ENCODE assay signal across 13 cellular contexts in genomic region chr3:183541738-183542137, GRCh38. TPM values are rescaled to one million over a fixed set of nuclear protein-coding genes. Genes with fewer than 3 reads are reported as not detected.
DNase-seq lines count a peak whose midpoint lies in the region; ATAC-seq, FAIRE-seq and TF ChIP-seq lines count a peak whose summit lies in the region.
"Had no signal": no experiment of that assay in that cellular context is flagged by ENCODE, and none has a peak within 500 bp of the region (broad histone marks: within the 10 kb centered on the region; RNA-seq: fewer than 3 reads in every experiment).

No MANE protein-coding gene starts in this region.

- intact Hi-C loops in activated B cell treated with CpG ODN at 0.5 μM for 24 hours (cut with micrococcal nuclease) = loop anchor here (1.0 kb wide), 1 partner anchor 11 kb away; no protein-coding TSS in a partner anchor
- intact Hi-C loops in kidney (cut with DNase I) = no loop called here

- H3K9me3 Mint-ChIP-seq in T-helper 1 cell treated with Interleukin-12 subunit alpha and Interleukin-12 subunit beta and Interleukin-4 antibody, amounts not matched to agents 30 μg/mL and 1 μg/mL, for 36 hours = no peaks in the 10 kb centered on the region
- H3K9me3 Mint-ChIP-seq in activated B cell treated with CpG ODN at 0.5 μM for 24 hours = no peaks in the 10 kb centered on the region
- peaks cover 2% of the 10 kb centered on the region for H3K9me3 Mint-ChIP-seq in natural killer cell treated with Interleukin-12 subunit alpha and Interleukin-12 subunit beta and Interleukin-15 and Interleukin-18, amount 100 ng/mL, for 72 hours
- H3K9me3 Mint-ChIP-seq: type B pancreatic cell had no signal

- peaks cover 24% of the 10 kb centered on the region for H3K36me3 Mint-ChIP-seq in T-helper 1 cell treated with Interleukin-12 subunit alpha and Interleukin-12 subunit beta and Interleukin-4 antibody, amounts not matched to agents 30 μg/mL and 1 μg/mL, for 36 hours (ENCODE audit: low read depth)
- H3K36me3 Mint-ChIP-seq in activated B cell treated with CpG ODN at 0.5 μM for 24 hours (ENCODE audit: low read depth) = peaks cover 19% of the 10 kb centered on the region
- H3K36me3 Mint-ChIP-seq in natural killer cell treated with Interleukin-12 subunit alpha and Interleukin-12 subunit beta and Interleukin-15 and Interleukin-18, amount 100 ng/mL, for 72 hours = no peaks in the 10 kb centered on the region
- H3K36me3 Mint-ChIP-seq: type B pancreatic cell had no signal

- no peak for DNase-seq in T-helper 1 cell
- DNase-seq in activated B cell treated with CpG ODN at 0.5 μM for 24 hours = no peak
- no peak for DNase-seq in natural killer cell treated with Interleukin-12 subunit alpha and Interleukin-12 subunit beta and Interleukin-15 and Interleukin-18, amount 100 ng/mL, for 72 hours (ENCODE audit: low spot score)
- no peak for DNase-seq in NK-92 (lab: John Stamatoyannopoulos, UW; ENCODE audit: unreplicated experiment)
- no peak for DNase-seq in kidney
- DNase-seq in SHP77 (lab: John Stamatoyannopoulos, UW) = no peak
- DNase-seq: KG1; stimulated activated CD4-positive, alpha-beta T cell treated with anti-CD3 and anti-CD28 coated beads, Interleukin-4, amount 100 ng/mL, for 24 hours had no signal

- H3K4me1 ChIP-seq in kidney (ENCODE audit: control insufficient read depth in 1 of 2, insufficient read depth in 1 of 2, low read depth in 1 of 2, low read length in 2 of 2) = no peaks in the 10 kb centered on the region

- H3K27me3 Mint-ChIP-seq in T-helper 1 cell treated with Interleukin-12 subunit alpha and Interleukin-12 subunit beta and Interleukin-4 antibody, amounts not matched to agents 30 μg/mL and 1 μg/mL, for 36 hours (ENCODE audit: low read depth) = no peaks in the 10 kb centered on the region
- H3K27me3 Mint-ChIP-seq in activated B cell treated with CpG ODN at 0.5 μM for 24 hours = no peaks in the 10 kb centered on the region
- no peaks in the 10 kb centered on the region for H3K27me3 Mint-ChIP-seq in natural killer cell treated with Interleukin-12 subunit alpha and Interleukin-12 subunit beta and Interleukin-15 and Interleukin-18, amount 100 ng/mL, for 72 hours
- H3K27me3 Mint-ChIP-seq: type B pancreatic cell had no signal

- FAIRE-seq in kidney (lab: Jason Lieb, UNC) = no peak
- FAIRE-seq: A204.1 had no signal

- no peak overlapping the region for H3K9ac ChIP-seq in kidney (ENCODE audit: low read length in 2 of 2)

- no peak for TF ChIP-seq CTCF in activated B cell treated with CpG ODN at 0.5 μM for 24 hours (IDR thresholded peaks at IDR 0.05)
- no peak for TF ChIP-seq CTCF in kidney (IDR thresholded peaks at IDR 0.05; ENCODE audit: borderline replicate concordance, extremely low read depth, insufficient read depth)

- ATAC-seq in HG03159 (IDR thresholded peaks at IDR 0.05; ENCODE audit: unreplicated experiment) (peak; percentile 39), activated B cell treated with CpG ODN at 0.5 μM for 24 hours (ENCODE audit: low read depth) (peak; percentile 32)
- ATAC-seq in natural killer cell treated with Interleukin-12 subunit alpha and Interleukin-12 subunit beta and Interleukin-15 and Interleukin-18, amount 100 ng/mL, for 72 hours = peak; percentile 53 to 62
- ATAC-seq: Panc1 had no signal

- H3K4me3 Mint-ChIP-seq in T-helper 1 cell treated with Interleukin-12 subunit alpha and Interleukin-12 subunit beta and Interleukin-4 antibody, amounts not matched to agents 30 μg/mL and 1 μg/mL, for 36 hours = peak overlapping the region; percentile 57
- peak overlapping the region; percentile 78 for H3K4me3 Mint-ChIP-seq in activated B cell treated with CpG ODN at 0.5 μM for 24 hours
- H3K4me3 Mint-ChIP-seq in natural killer cell treated with Interleukin-12 subunit alpha and Interleukin-12 subunit beta and Interleukin-15 and Interleukin-18, amount 100 ng/mL, for 72 hours = peak overlapping the region; percentile 82
- H3K4me3 Mint-ChIP-seq: type B pancreatic cell had no signal

- CTCF ChIA-PET in activated B cell treated with CpG ODN at 0.5 μM for 24 hours (lab: Charles Lee) = interaction anchor here (0.8 to 2.6 kb wide), 6 partner anchors 8 to 49 kb away, joined by 3 to 12 read pairs (median 4); partner anchors contain the start of gene KLHL6

- no peaks in the 10 kb centered on the region for H3K36me3 ChIP-seq in kidney (ENCODE audit: control insufficient read depth in 1 of 2, insufficient read depth in 2 of 2, low read length in 2 of 2)

- no peak overlapping the region for H3K4me3 ChIP-seq in kidney (ENCODE audit: low read length in 2 of 2)

- H3K27ac Mint-ChIP-seq in T-helper 1 cell treated with Interleukin-12 subunit alpha and Interleukin-12 subunit beta and Interleukin-4 antibody, amounts not matched to agents 30 μg/mL and 1 μg/mL, for 36 hours = peak overlapping the region; percentile 56
- H3K27ac Mint-ChIP-seq in activated B cell treated with CpG ODN at 0.5 μM for 24 hours = peak overlapping the region; percentile 91
- H3K27ac Mint-ChIP-seq in natural killer cell treated with Interleukin-12 subunit alpha and Interleukin-12 subunit beta and Interleukin-15 and Interleukin-18, amount 100 ng/mL, for 72 hours = peak overlapping the region; percentile 49 to 79
- H3K27ac Mint-ChIP-seq: type B pancreatic cell had no signal

- no peak overlapping the region for H3K27ac ChIP-seq in kidney (ENCODE audit: low read depth in 2 of 2, low read length in 2 of 2)

- H3K9me3 ChIP-seq in kidney (ENCODE audit: control insufficient read depth in 1 of 2, low read length in 2 of 2) = no peaks in the 10 kb centered on the region

- POLR2A ChIA-PET in activated B cell treated with CpG ODN at 0.5 μM for 24 hours (lab: Charles Lee) = interaction anchor here (0.6 to 3.0 kb wide), 9 partner anchors 9 to 753 kb away, joined by 3 to 31 read pairs (median 6); partner anchors contain the start of gene KLHL6

- H3K4me1 Mint-ChIP-seq in T-helper 1 cell treated with Interleukin-12 subunit alpha and Interleukin-12 subunit beta and Interleukin-4 antibody, amounts not matched to agents 30 μg/mL and 1 μg/mL, for 36 hours (ENCODE audit: low read depth) = peaks cover 54% of the 10 kb centered on the region
- peaks cover 98% of the 10 kb centered on the region for H3K4me1 Mint-ChIP-seq in activated B cell treated with CpG ODN at 0.5 μM for 24 hours
- H3K4me1 Mint-ChIP-seq in natural killer cell treated with Interleukin-12 subunit alpha and Interleukin-12 subunit beta and Interleukin-15 and Interleukin-18, amount 100 ng/mL, for 72 hours (ENCODE audit: low read depth in 2 of 2) = peaks cover 54 to 63% of the 10 kb centered on the region in 2 donors

RNA-seq across cellular contexts. Expression of gene KLHL6, which starts 13.8 kb away (rescaled TPM):
- total RNA-seq in activated B cell treated with CpG ODN at 0.5 μM for 24 hours (34.6 and 41.7 TPM in 2 replicates), kidney (9.8 TPM)
- total RNA-seq in natural killer cell treated with Interleukin-12 subunit alpha and Interleukin-12 subunit beta and Interleukin-15 and Interleukin-18, amount 100 ng/mL, for 72 hours = 10 to 100 TPM; 16.9 to 19.3 TPM
- polyA plus RNA-seq in kidney (ENCODE audit: insufficient read depth, low read depth, low replicate concordance) = 0.37 TPM
